ENCODE assay signal across 8 cellular contexts in genomic region chr9:37485389-37486255, GRCh38. TPM values are rescaled to one million over a fixed set of nuclear protein-coding genes. Genes with fewer than 3 reads are reported as not detected.
DNase-seq lines count a peak whose midpoint lies in the region; ATAC-seq and TF ChIP-seq lines count a peak whose summit lies in the region.

Gene POLR1E (plus strand): TSS chr9:37485948. CDS start chr9:37486048, 100 bp downstream.

- peak within 1 kb of the TSS; percentile 90 to 97 (median 94) for H3K4me3 Mint-ChIP-seq in IgD-negative memory B cell

- H3K4me3 ChIP-seq in epithelial cell of esophagus (ENCODE audit: low read length) (peak within 1 kb of the TSS; percentile 95), mucosa of descending colon (peak within 1 kb of the TSS; percentile 43)

- no peaks in the 10 kb centered on the region for H3K9me3 Mint-ChIP-seq in IgD-negative memory B cell

- no peaks in the 10 kb centered on the region for H3K9me3 ChIP-seq in mucosa of descending colon

- DNase-seq in DMS114 treated with DMSO at 0.1 percent for 48 hours (lab: John Stamatoyannopoulos, UW; ENCODE audit: unreplicated experiment) (peak; percentile 64), OCI-M1 (lab: John Stamatoyannopoulos, UW) (peak; percentile 96), activated T-cell treated with anti-CD3 and anti-CD28 coated beads for 24 hours (ENCODE audit: low read depth) (peak; percentile 94), epithelial cell of esophagus (ENCODE audit: low read depth) (peak; percentile 99), mucosa of descending colon (peak; percentile 98)
- DNase-seq in stimulated activated CD8-positive, alpha-beta memory T cell treated with anti-CD3 and anti-CD28 coated beads, Interleukin-4, amount 100 ng/mL, for 1 hour (ENCODE audit: low read depth in 2 of 2, low spot score in 1 of 2) = peak; percentile 91 to 93

- peak within 1 kb of the TSS; percentile 81 to 98 (median 91) for H3K27ac Mint-ChIP-seq in IgD-negative memory B cell

- peak; percentile 95 for ATAC-seq in GM21529 (IDR thresholded peaks at IDR 0.05; ENCODE audit: unreplicated experiment)
- ATAC-seq in mucosa of descending colon = peak; percentile 99

- intact Hi-C loops in mucosa of descending colon (cut with DNase I, micrococcal nuclease) = no loop called here

- H3K36me3 Mint-ChIP-seq in IgD-negative memory B cell = peaks cover 1% of the 10 kb centered on the region

- H3K4me1 Mint-ChIP-seq in IgD-negative memory B cell = peaks cover 23 to 27% (median 24%) of the 10 kb centered on the region in 3 donors

- TF ChIP-seq CTCF in epithelial cell of esophagus (IDR thresholded peaks at IDR 0.05; ENCODE audit: insufficient read depth, low read depth, low read length, missing control alignments) (no peak), mucosa of descending colon (IDR thresholded peaks at IDR 0.05) (no peak)

- no peaks in the 10 kb centered on the region for H3K36me3 ChIP-seq in mucosa of descending colon (ENCODE audit: low read depth)

- H3K27me3 Mint-ChIP-seq in IgD-negative memory B cell = peaks cover 5% of the 10 kb centered on the region

- peaks cover 20% of the 10 kb centered on the region for H3K4me1 ChIP-seq in mucosa of descending colon (ENCODE audit: low read depth)

RNA-seq across cellular contexts. Expression of gene POLR1E, which starts in this region (rescaled TPM):
- polyA plus RNA-seq in IgD-negative memory B cell = 13.7 TPM
- total RNA-seq in mucosa of descending colon = 10 to 100 TPM; 10.5 to 21.2 (median 11.2) TPM

Comparison
In these comparisons a context has a peak if more than half of its experiments do, and no peak if none do; other contexts are left out.
1. Peak in every context shown above with its lines: DNase-seq, ATAC-seq and H3K4me3 ChIP-seq.